In the genomic region with DNA sequence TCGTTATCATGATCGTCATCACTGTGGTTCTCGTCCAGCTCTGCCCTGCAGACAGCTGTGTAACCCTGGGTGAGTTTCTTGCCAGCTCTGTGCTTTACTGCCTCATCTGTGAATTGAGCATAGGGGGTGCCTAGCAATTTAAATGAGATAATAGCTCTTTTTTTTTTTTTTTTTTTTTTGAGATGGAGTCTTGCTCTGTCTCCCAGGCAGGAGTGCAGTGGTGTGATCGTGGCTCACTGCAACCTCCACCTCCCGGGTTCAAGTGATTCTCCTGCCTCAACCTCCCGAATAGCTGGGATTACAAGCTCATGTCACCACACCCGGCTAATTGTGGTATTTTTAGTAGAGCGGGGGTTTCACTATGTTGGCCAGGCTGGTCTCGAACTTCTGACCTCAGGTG, we compare ENCODE assay signal across 7 cellular contexts. TPM values are rescaled to one million over a fixed set of nuclear protein-coding genes. Genes with fewer than 3 reads are reported as not detected.
A peak's percentile ranks its signal among the peaks of the same experiment; 100 is the strongest.
DNase-seq lines count a peak whose midpoint lies in the region; ATAC-seq, FAIRE-seq and TF ChIP-seq lines count a peak whose summit lies in the region.
"Not testable (repeated sequence)": the region's sequence is repeated elsewhere in the genome, so short reads cannot be mapped to it uniquely, and the experiment has no call there.

No MANE protein-coding gene starts in this region.

- TF ChIP-seq EP300 in K562 (IDR thresholded peaks at IDR 0.05; ENCODE audit: low read length); gastroesophageal sphincter (IDR thresholded peaks at IDR 0.05); sigmoid colon (IDR thresholded peaks at IDR 0.05): not testable (repeated sequence)

- peak overlapping the region; percentile 62 for H3K4me2 ChIP-seq in BLaER1
- not testable (repeated sequence) for H3K4me2 ChIP-seq in K562 (ENCODE audit: insufficient read depth, low read length); osteoblast (ENCODE audit: insufficient read depth, low read length)

- peaks cover 11% of the 10 kb centered on the region for H3K9me1 ChIP-seq in K562 (ENCODE audit: control insufficient read depth, insufficient read depth, low read length)

- not testable (repeated sequence) for H3K9ac ChIP-seq in BLaER1; K562 (ENCODE audit: insufficient read depth in 1 of 2, low read depth in 2 of 2, low read length in 2 of 2)

- H3K79me2 ChIP-seq in K562 (ENCODE audit: control insufficient read depth, insufficient read depth, low read length) (peaks cover 93% of the 10 kb centered on the region), osteoblast (ENCODE audit: insufficient read depth, low read length) (peaks cover 92% of the 10 kb centered on the region)

- POLR2A ChIA-PET in HEK293 (lab: Yijun Ruan, JAX): not testable (repeated sequence)
- POLR2A ChIA-PET in K562 (lab: Yijun Ruan, JAX): interaction anchor here (0.6 to 0.9 kb wide), 3 partner anchors 14 to 30 kb away, joined by 3 to 4 read pairs (median 3); no protein-coding TSS in a partner anchor

- H3K27ac ChIP-seq in BLaER1 (peak overlapping the region; percentile 77; the same call in 1 of the 2 replicates), gastroesophageal sphincter (peak overlapping the region in 3 of 4 donors; percentile 43 to 100 (median 100)), sigmoid colon (peak overlapping the region; percentile 42 to 100 (median 99))
- H3K27ac ChIP-seq in HEK293 (ENCODE audit: extremely low read depth, low read depth, low read length); K562 (ENCODE audit: extremely low read depth, low read depth, low read length); osteoblast (ENCODE audit: low read depth, low read length): not testable (repeated sequence)

- H3K9me3 ChIP-seq in BLaER1; HEK293 (ENCODE audit: control insufficient read depth, insufficient read depth, low read depth, low read length); K562 (replicated peaks; ENCODE audit: control insufficient read depth, insufficient read depth, low read depth, low read length); gastroesophageal sphincter; osteoblast (ENCODE audit: low read depth, low read length); sigmoid colon: not testable (repeated sequence)

- not testable (repeated sequence) for ATAC-seq in K562, gastroesophageal sphincter

- H3K4me3 ChIP-seq in BLaER1; HEK293 (ENCODE audit: low read depth, low read length); K562; gastroesophageal sphincter; osteoblast (ENCODE audit: insufficient read depth, low read length); sigmoid colon: not testable (repeated sequence)

- CTCF ChIA-PET in HEK293 (lab: Yijun Ruan, JAX): interaction anchor here (0.6 kb wide), 2 partner anchors 189 to 577 kb away, joined by 3 read pairs; no protein-coding TSS in a partner anchor
- CTCF ChIA-PET in K562 (lab: Yijun Ruan, JAX; ENCODE audit: low intra/inter-chr PET ratio): not testable (repeated sequence)

- TF ChIP-seq RAD21 in K562 (CRISPR knock-in tag; conservative IDR thresholded peaks at IDR 0.05 in 1 of 2, IDR thresholded peaks at IDR 0.05 in 1 of 2): not testable (repeated sequence)

- H4K20me1 ChIP-seq in BLaER1 (peaks cover 91% of the 10 kb centered on the region), K562 (replicated peaks; ENCODE audit: control insufficient read depth, insufficient read depth, low read length) (peaks cover 24% of the 10 kb centered on the region), osteoblast (ENCODE audit: insufficient read depth, low read length) (peaks cover 53% of the 10 kb centered on the region)

- BruUV-seq in K562 (replicated peaks; lab: Mats Ljungman, UMichigan): not testable (repeated sequence)

- H3K36me3 ChIP-seq in BLaER1 (peaks cover 61% of the 10 kb centered on the region), K562 (ENCODE audit: control insufficient read depth, insufficient read depth, low read length) (peaks cover 77% of the 10 kb centered on the region; the same call in 2 of the 3 replicates), gastroesophageal sphincter (peaks cover 0 to 38% of the 10 kb centered on the region in 2 donors), sigmoid colon (peaks cover 0 to 24% (median 6%) of the 10 kb centered on the region in 4 donors)
- not testable (repeated sequence) for H3K36me3 ChIP-seq in HEK293 (ENCODE audit: control insufficient read depth in 2 of 2, insufficient read depth in 1 of 2, low read length in 2 of 2); osteoblast (ENCODE audit: insufficient read depth, low read length)

- not testable (repeated sequence) for FAIRE-seq in K562 (lab: Jason Lieb, UNC)

- not testable (repeated sequence) for TF ChIP-seq POLR2A in K562 (conservative IDR thresholded peaks at IDR 0.05); gastroesophageal sphincter (IDR thresholded peaks at IDR 0.05); sigmoid colon (IDR thresholded peaks at IDR 0.05)

- intact Hi-C loops in K562 (cut with micrococcal nuclease); sigmoid colon (cut with DNase I): not testable (repeated sequence)

- peaks cover 69% of the 10 kb centered on the region for H3K4me1 ChIP-seq in BLaER1
- not testable (repeated sequence) for H3K4me1 ChIP-seq in HEK293 (ENCODE audit: control insufficient read depth, insufficient read depth, low read length)
- H3K4me1 ChIP-seq in K562 (replicated peaks in 1 of 2; ENCODE audit: control insufficient read depth in 2 of 2, insufficient read depth in 2 of 2, low read length in 2 of 2): peaks cover 13 to 54% of the 10 kb centered on the region in 2 experiments; a peak in 4 of 5 replicates
- peaks cover 5 to 98% (median 48%) of the 10 kb centered on the region in 3 donors for H3K4me1 ChIP-seq in gastroesophageal sphincter
- H3K4me1 ChIP-seq in osteoblast (ENCODE audit: insufficient read depth, low read length): peaks cover 10% of the 10 kb centered on the region
- peaks cover 0 to 82% (median 72%) of the 10 kb centered on the region in 4 donors for H3K4me1 ChIP-seq in sigmoid colon

- in situ Hi-C loops in K562 (cut with MboI): not testable (repeated sequence)

- H2AFZ ChIP-seq in K562 (ENCODE audit: low read depth, low read length); osteoblast (ENCODE audit: low read length): not testable (repeated sequence)

- TF ChIP-seq CTCF in HEK293 (tag by site-specific recombination; IDR thresholded peaks at IDR 0.05); K562 (IDR thresholded peaks at IDR 0.05 in 2 of 3, conservative IDR thresholded peaks at IDR 0.05 in 1 of 3; ENCODE audit: insufficient read depth in 2 of 3, low read depth in 1 of 3, low read length in 3 of 3); gastroesophageal sphincter (IDR thresholded peaks at IDR 0.05); osteoblast (IDR thresholded peaks at IDR 0.05; ENCODE audit: extremely low read depth, low read depth, low read length); sigmoid colon (IDR thresholded peaks at IDR 0.05): not testable (repeated sequence)

- not testable (repeated sequence) for DNase-seq in K562 (ENCODE audit: extremely low read depth in 1 of 4, low spot score in 3 of 4); sigmoid colon
- DNase-seq in myocyte (ENCODE audit: low read depth): peak; percentile 26
- peak; percentile 62 for DNase-seq in osteoblast (ENCODE audit: insufficient read length, low spot score, missing footprints)

- not testable (repeated sequence) for H3K27me3 ChIP-seq in BLaER1; K562 (ENCODE audit: control insufficient read depth in 2 of 2, insufficient read depth in 2 of 2, low read length in 2 of 2); gastroesophageal sphincter; osteoblast (ENCODE audit: insufficient read depth, low read length); sigmoid colon

- 87% methylated on average over 9 of the region's 9 CpGs for WGBS in K562 (ENCODE audit: insufficient coverage, low coverage, missing lambda C conversion rate)
- 53 to 75% methylated on average over 3 of the region's 9 CpGs for WGBS in gastroesophageal sphincter (ENCODE audit: low coverage in 1 of 2), 2 donors
- 95 to 96% methylated on average over 9 of the region's 9 CpGs for WGBS in sigmoid colon, 2 donors

TF ChIP-seq in K562, 482 proteins besides CTCF, POLR2A, EP300 and RAD21:
- 0 out of 2 replicates have a peak, but pooled peaks have one; percentile 11 for TF ChIP-seq BCOR (IDR thresholded peaks at IDR 0.05)
TF ChIP-seq in K562: peak in this region for 1; not testable (repeated sequence) for 481.

RNA-seq across cellular contexts. Expression of gene NFIC, which starts 25.5 kb away (rescaled TPM):
- 66.4 and 156 TPM in 2 replicates for total RNA-seq in K562 (2011; cell fraction: chromatin; rRNA removed; ENCODE audit: low replicate concordance)
- 56.2 and 56.5 TPM in 2 replicates for total RNA-seq in K562 (2011; cell fraction: nucleolus; rRNA removed)
- 46.9 and 54.0 TPM in 2 replicates for total RNA-seq in K562 (2011; cell fraction: nucleoplasm; rRNA removed)
- total RNA-seq in K562 (2014; rRNA removed) (14.1 and 15.7 TPM in 2 replicates), K562 (2014; rRNA removed; fragmentation: Illumina TruSeq; extraction: Trizol) (3.0 and 3.7 TPM in 2 replicates), K562 (2015; rRNA removed; fragmentation: Illumina TruSeq; extraction: Trizol) (6.9 and 8.4 TPM in 2 replicates), K562 (2021) (57.3 and 62.1 TPM in 2 replicates), gastroesophageal sphincter (100 to 1,000 TPM; 125 to 285 (median 155) TPM), myocyte (71.4 and 82.9 TPM in 2 replicates), osteoblast (57.2 and 61.2 TPM in 2 replicates), sigmoid colon (100 to 1,000 TPM in 1 of 4 donors, 10 to 100 TPM in 3; 63.2 to 114 (median 74.2) TPM)
- polyA plus RNA-seq in K562 (2011; rRNA removed) (2.0 and 2.9 TPM in 2 replicates), K562 (2014; fragmentation: Illumina TruSeq; extraction: Trizol) (17.2 and 26.2 TPM in 2 replicates), K562 (2014; fragmentation: Nextera tagmentation; extraction: Ambion mirVana) (under 1 TPM; 0.71 to 0.99 TPM), K562 (2014; rRNA removed) (14.1 and 15.9 TPM in 2 replicates), sigmoid colon (10 to 100 TPM in 2 of 3 donors, 1 to 10 TPM in 1; 9.0 to 45.7 (median 10.2) TPM)
- polyA plus RNA-seq in K562 (2011; cell fraction: cytosol; rRNA removed): 1.8 and 2.6 TPM in 2 replicates
- polyA plus RNA-seq in K562 (2011; cell fraction: nucleus; rRNA removed): 13.2 and 19.2 TPM in 2 replicates
- 20.3 and 20.4 TPM in 2 replicates for polyA plus RNA-seq in K562 (2012)
- 4.0 and 4.7 TPM in 2 replicates for polyA minus RNA-seq in K562 (2011; rRNA and poly(A)+ RNA removed)
- 14.5 and 19.9 TPM in 2 replicates for polyA minus RNA-seq in K562 (2011; cell fraction: cytosol; rRNA and poly(A)+ RNA removed)
- 16.6 and 19.5 TPM in 2 replicates for polyA minus RNA-seq in K562 (2011; cell fraction: nucleus; rRNA and poly(A)+ RNA removed)
- 61.9 TPM for polyA plus RNA-seq in myocyte (2012)
